ENCODE assay signal across 8 cellular contexts in the genomic region with DNA sequence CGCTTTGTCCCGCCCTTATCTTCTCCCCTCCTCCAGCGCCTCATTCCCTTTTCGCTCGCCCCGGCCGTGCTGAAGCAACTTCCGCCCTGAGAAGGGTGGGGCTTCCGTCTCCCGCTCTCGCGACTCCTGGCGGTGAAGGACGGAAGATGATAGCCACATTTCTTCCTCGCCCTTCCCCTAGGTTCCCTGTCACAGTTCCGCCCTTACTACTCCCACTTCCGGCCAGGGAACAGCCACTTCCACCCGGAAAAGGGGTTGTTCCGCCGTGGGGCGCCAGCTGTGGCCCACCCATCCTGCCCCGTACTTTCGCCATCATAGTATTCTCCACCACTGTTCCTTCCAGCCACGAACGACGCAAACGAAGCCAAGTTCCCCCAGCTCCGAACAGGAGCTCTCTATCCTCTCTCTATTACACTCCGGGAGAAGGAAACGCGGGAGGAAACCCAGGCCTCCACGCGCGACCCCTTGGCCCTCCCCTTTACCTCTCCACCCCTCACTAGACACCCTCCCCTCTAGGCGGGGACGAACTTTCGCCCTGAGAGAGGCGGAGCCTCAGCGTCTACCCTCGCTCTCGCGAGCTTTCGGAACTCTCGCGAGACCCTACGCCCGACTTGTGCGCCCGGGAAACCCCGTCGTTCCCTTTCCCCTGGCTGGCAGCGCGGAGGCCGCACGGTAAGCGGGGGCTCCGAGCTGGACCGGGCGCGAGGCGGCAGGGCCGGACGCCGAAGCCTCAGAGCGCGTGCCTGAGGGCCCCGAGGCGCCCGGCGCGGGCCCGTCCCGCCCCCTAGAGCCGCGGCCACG. TPM values are rescaled to one million over a fixed set of nuclear protein-coding genes. Genes with fewer than 3 reads are reported as not detected.
DNase-seq lines count a peak whose midpoint lies in the region; ATAC-seq and TF ChIP-seq lines count a peak whose summit lies in the region.

A gene (plus strand): TSS at position 638 of the 801 bp plus-strand sequence. CDS start 520 bp downstream, outside the sequence.

- peaks cover 42% of the 10 kb centered on the region for H3K36me3 Mint-ChIP-seq in T-helper 2 cell treated with Interferon-gamma antibody and Interleukin-4, amounts not matched to agents 5 μg/mL and 100 μg/mL, for 36 hours (ENCODE audit: low read depth)

- H3K27me3 Mint-ChIP-seq in T-helper 2 cell treated with Interferon-gamma antibody and Interleukin-4, amounts not matched to agents 5 μg/mL and 100 μg/mL, for 36 hours (ENCODE audit: low read depth): peaks cover 4% of the 10 kb centered on the region

- TF ChIP-seq CTCF in ascending aorta (IDR thresholded peaks at IDR 0.05): peak; percentile 60 to 63 (median 60)
- TF ChIP-seq CTCF in right atrium auricular region (IDR thresholded peaks at IDR 0.05): peak; percentile 35 to 54
- peak; percentile 46 to 85 (median 74) for TF ChIP-seq CTCF in uterus (IDR thresholded peaks at IDR 0.05)

- H3K36me3 ChIP-seq in ascending aorta: peaks cover 35 to 38% of the 10 kb centered on the region in 2 donors
- peaks cover 38% of the 10 kb centered on the region for H3K36me3 ChIP-seq in right atrium auricular region
- H3K36me3 ChIP-seq in uterus: no peaks in the 10 kb centered on the region

- TF ChIP-seq POLR2A in GM18505 (IDR thresholded peaks at IDR 0.05; ENCODE audit: borderline replicate concordance, extremely low read depth, insufficient read depth, insufficient read length) (peak; percentile 95), uterus (IDR thresholded peaks at IDR 0.05) (peak; percentile 45 to 81)

- H3K9me3 ChIP-seq in ascending aorta: no peaks in the 10 kb centered on the region
- H3K9me3 ChIP-seq in right atrium auricular region: no peaks in the 10 kb centered on the region
- H3K9me3 ChIP-seq in uterus: no peaks in the 10 kb centered on the region

- peak within 1 kb of the TSS; percentile 95 for H3K27ac Mint-ChIP-seq in T-helper 2 cell treated with Interferon-gamma antibody and Interleukin-4, amounts not matched to agents 5 μg/mL and 100 μg/mL, for 36 hours

- H3K4me3 ChIP-seq in ascending aorta (peak within 1 kb of the TSS; percentile 83 to 99), right atrium auricular region (peak within 1 kb of the TSS; percentile 83 to 87), uterus (peak within 1 kb of the TSS; percentile 65 to 77)

- H3K27ac ChIP-seq in ascending aorta: peak within 1 kb of the TSS; percentile 92 to 95
- peak within 1 kb of the TSS; percentile 93 to 98 for H3K27ac ChIP-seq in right atrium auricular region
- peak within 1 kb of the TSS; percentile 90 to 98 for H3K27ac ChIP-seq in uterus

- H3K4me1 Mint-ChIP-seq in T-helper 2 cell treated with Interferon-gamma antibody and Interleukin-4, amounts not matched to agents 5 μg/mL and 100 μg/mL, for 36 hours (ENCODE audit: low read depth): peaks cover 37% of the 10 kb centered on the region

- ATAC-seq in GM18505 (IDR thresholded peaks at IDR 0.05; ENCODE audit: unreplicated experiment) (peak; percentile 73), HG02973 (IDR thresholded peaks at IDR 0.05; ENCODE audit: unreplicated experiment) (peak; percentile 70)

- no peaks in the 10 kb centered on the region for H3K9me3 Mint-ChIP-seq in T-helper 2 cell treated with Interferon-gamma antibody and Interleukin-4, amounts not matched to agents 5 μg/mL and 100 μg/mL, for 36 hours

- DNase-seq in NCI-H1930 (lab: John Stamatoyannopoulos, UW) (peak; percentile 99), ascending aorta (ENCODE audit: low spot score in 2 of 2) (peak; percentile 92 to 99), right atrium auricular region (ENCODE audit: low spot score) (peak; percentile 98), pulmonary artery endothelial cell (ENCODE audit: low read depth, low spot score) (peak; percentile 93), uterus (peak; percentile 98 to 100)
- peak; percentile 97 for DNase-seq in T-helper 2 cell treated with Interferon-gamma antibody and Interleukin-4, amounts not matched to agents 5 μg/mL and 100 μg/mL, for 36 hours (ENCODE audit: low spot score)

- H3K4me1 ChIP-seq in ascending aorta (peaks cover 23 to 27% of the 10 kb centered on the region in 2 donors), right atrium auricular region (peaks cover 0 to 34% of the 10 kb centered on the region in 2 donors), uterus (peaks cover 6 to 24% of the 10 kb centered on the region in 2 donors)

- H3K4me3 Mint-ChIP-seq in T-helper 2 cell treated with Interferon-gamma antibody and Interleukin-4, amounts not matched to agents 5 μg/mL and 100 μg/mL, for 36 hours: peak within 1 kb of the TSS; percentile 97

- H3K27me3 ChIP-seq in ascending aorta: no peaks in the 10 kb centered on the region
- H3K27me3 ChIP-seq in right atrium auricular region: no peaks in the 10 kb centered on the region
- H3K27me3 ChIP-seq in uterus: no peaks in the 10 kb centered on the region

- intact Hi-C loops in ascending aorta (cut with DNase I) (loop anchor here (1.0 to 10.0 kb wide), 4 partner anchors 24 to 545 kb away; a partner anchor contains a TSS), uterus (cut with DNase I; ENCODE audit: low total_unique reads) (no loop called here)

RNA-seq across cellular contexts. Expression of the gene that starts here (rescaled TPM):
- total RNA-seq in ascending aorta: 956 TPM
- 100 to 1,000 TPM; 108 to 415 TPM for total RNA-seq in right atrium auricular region
- total RNA-seq in pulmonary artery endothelial cell: 650 and 665 TPM in 2 replicates
- 1,000 to 10,000 TPM in 2 of 4 donors, 100 to 1,000 TPM in 2; 324 to 1,895 (median 1,094) TPM for total RNA-seq in uterus

Comparison
In these comparisons a context has a peak if more than half of its experiments do, and no peak if none do; other contexts are left out.
1. Peak in every context shown above with its lines: DNase-seq, ATAC-seq, H3K4me3 ChIP-seq and H3K27ac ChIP-seq.